14 cellular contexts compared by ENCODE assay signal in genomic region chr11:64570341-64570740, GRCh38. TPM values are rescaled to one million over a fixed set of nuclear protein-coding genes. Genes with fewer than 3 reads are reported as not detected.
A peak's percentile ranks its signal among the peaks of the same experiment; 100 is the strongest.
DNase-seq lines count a peak whose midpoint lies in the region; ATAC-seq and TF ChIP-seq lines count a peak whose summit lies in the region.
"Had no signal": no experiment of that assay in that cellular context is flagged by ENCODE, and none has a peak within 500 bp of the region (broad histone marks: within the 10 kb centered on the region; RNA-seq: fewer than 3 reads in every experiment).

No MANE protein-coding gene starts in this region.

- H3K36me3 ChIP-seq in lower lobe of right lung (no peaks in the 10 kb centered on the region), transverse colon (no peaks in the 10 kb centered on the region)
- H3K36me3 ChIP-seq: BE2C had no signal

- H3K4me1 ChIP-seq in lower lobe of right lung (no peaks in the 10 kb centered on the region), transverse colon (peaks cover 0 to 19% (median 0%) of the 10 kb centered on the region in 4 donors)

- no peak for TF ChIP-seq EP300 in transverse colon (IDR thresholded peaks at IDR 0.05; ENCODE audit: low read depth)

- DNase-seq in lower lobe of right lung: peak; percentile 6
- peak; percentile 35 for DNase-seq in transverse colon
- DNase-seq in T-cell: no peak
- DNase-seq in NCI-H345 (lab: John Stamatoyannopoulos, UW): no peak
- no peak for DNase-seq in 8988T
- DNase-seq: ACHN; BE2C; Caco-2; CD4-positive, CD25-positive, alpha-beta regulatory T cell; CD8-positive, alpha-beta memory T cell; H9; IMR-90 had no signal

- peaks cover 3 to 11% of the 10 kb centered on the region in 2 donors for H3K27me3 Mint-ChIP-seq in T-cell

- H3K27me3 ChIP-seq in lower lobe of right lung (ENCODE audit: low read depth): no peaks in the 10 kb centered on the region
- H3K27me3 ChIP-seq in transverse colon: no peaks in the 10 kb centered on the region
- H3K27me3 ChIP-seq: BE2C had no signal

- no peak overlapping the region for H3K27ac Mint-ChIP-seq in T-cell
- H3K27ac Mint-ChIP-seq: CD4-positive, CD25-positive, alpha-beta regulatory T cell; CD8-positive, alpha-beta memory T cell; H9 had no signal

- POLR2A ChIA-PET in T-cell (lab: Charles Lee): no interaction called here

- H3K4me3 Mint-ChIP-seq in T-cell: no peak overlapping the region
- H3K4me3 Mint-ChIP-seq: CD4-positive, CD25-positive, alpha-beta regulatory T cell; CD8-positive, alpha-beta memory T cell; H9 had no signal

- H3K27ac ChIP-seq in VCaP (peak overlapping the region; percentile 47), lower lobe of right lung (no peak overlapping the region), transverse colon (no peak overlapping the region)

- TF ChIP-seq CTCF in VCaP (conservative IDR thresholded peaks at IDR 0.05) (no peak), lower lobe of right lung (IDR thresholded peaks at IDR 0.05) (no peak), transverse colon (IDR thresholded peaks at IDR 0.05) (no peak)

- H3K4me1 Mint-ChIP-seq in T-cell: peaks cover 0 to 10% (median 4%) of the 10 kb centered on the region in 3 donors
- H3K4me1 Mint-ChIP-seq: CD4-positive, CD25-positive, alpha-beta regulatory T cell; CD8-positive, alpha-beta memory T cell had no signal

- H3K4me3 ChIP-seq in lower lobe of right lung: no peak overlapping the region
- H3K4me3 ChIP-seq in transverse colon: no peak overlapping the region

- no peak for ATAC-seq in lower lobe of right lung
- ATAC-seq in T-cell (replicated peaks in 1 of 4): no peak

- H3K9me3 ChIP-seq in lower lobe of right lung (no peaks in the 10 kb centered on the region), transverse colon (no peaks in the 10 kb centered on the region)
- H3K9me3 ChIP-seq: BE2C, Caco-2 had no signal

- H3K36me3 Mint-ChIP-seq in T-cell: no peaks in the 10 kb centered on the region
- H3K36me3 Mint-ChIP-seq: CD4-positive, CD25-positive, alpha-beta regulatory T cell had no signal

- H3K9me3 Mint-ChIP-seq in T-cell: no peaks in the 10 kb centered on the region
- H3K9me3 Mint-ChIP-seq: CD4-positive, CD25-positive, alpha-beta regulatory T cell; H9 had no signal

- no peak for TF ChIP-seq POLR2A in transverse colon (IDR thresholded peaks at IDR 0.05)

- CTCF ChIA-PET in T-cell (lab: Charles Lee): no interaction called here

- intact Hi-C loops in lower lobe of right lung (cut with DNase I) (no loop called here), transverse colon (cut with DNase I; ENCODE audit: low total_unique reads) (no loop called here)

- in situ Hi-C loops in transverse colon (cut with MboI; ENCODE audit: low pct_ligation_motif_present in 1 of 4, low pct_unique_long_range_greater_than_20kb in 1 of 4, low sequenced_read_pairs in 3 of 4): no loop called here

- WGBS in transverse colon (ENCODE audit: low coverage in 1 of 2), 2 donors: 60 to 65% methylated on average over 2 to 3 of the region's 3 CpGs

RNA-seq across cellular contexts. Expression of gene SLC22A11, which starts 14.6 kb away (rescaled TPM):
- total RNA-seq in lower lobe of right lung (not detected), transverse colon (not detected), T-cell (not detected)
- total RNA-seq: CD4-positive, CD25-positive, alpha-beta regulatory T cell; CD8-positive, alpha-beta memory T cell; H1; H9; IMR-90 had no signal

RNA-seq across cellular contexts. Expression of gene SLC22A12, which starts 20.7 kb away (rescaled TPM):
- total RNA-seq in lower lobe of right lung (not detected), transverse colon (not detected), T-cell (not detected)
- total RNA-seq: Caco-2; CD4-positive, CD25-positive, alpha-beta regulatory T cell; CD8-positive, alpha-beta memory T cell; H1; H9; IMR-90 had no signal

Comparison
In these comparisons a context has a peak if more than half of its experiments do, and no peak if none do; other contexts are left out.
1. DNase-seq: peak in lower lobe of right lung (single experiment) and transverse colon (single experiment); none in T-cell (0 of 34), NCI-H345 (single experiment) and 8988T (single experiment).